Comparison of ENCODE assay signal across 17 cellular contexts in the genomic region with DNA sequence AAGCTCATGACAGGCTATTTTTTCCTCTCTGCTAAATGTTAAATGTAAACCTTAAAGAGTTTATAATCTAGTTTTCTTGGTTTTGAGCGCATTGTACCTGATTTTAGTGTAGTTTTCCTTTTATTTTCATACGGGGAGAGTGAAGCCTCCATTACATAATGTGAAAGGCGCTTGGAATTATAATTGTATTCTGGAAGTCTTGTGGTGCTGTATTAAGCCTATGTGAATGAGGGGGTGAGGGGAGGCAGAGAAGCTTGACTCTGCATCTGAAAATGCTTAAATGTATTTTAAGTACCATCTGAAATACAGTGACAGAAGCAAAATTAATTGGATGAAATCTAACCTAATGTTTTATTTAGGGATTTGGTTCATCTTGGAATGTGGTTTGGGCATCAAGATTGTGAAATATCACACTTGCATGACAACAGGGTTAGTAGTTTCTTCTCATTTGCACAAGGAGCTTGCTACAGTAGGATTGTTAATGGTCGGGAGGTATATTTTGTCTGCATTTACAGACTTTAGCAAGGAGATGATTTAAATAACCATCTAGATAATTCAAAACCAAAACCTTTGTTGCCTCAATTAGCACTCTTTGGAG.
"Had no signal": no experiment of that assay in that cellular context is flagged by ENCODE, and none has a peak within 500 bp of the region (broad histone marks: within the 10 kb centered on the region; RNA-seq: fewer than 3 reads in every experiment).

No MANE protein-coding gene starts in this region.

- H3K36me3 Mint-ChIP-seq: activated naive CD4-positive, alpha-beta T cell treated with anti-CD3 and anti-CD28 coated beads, Interleukin-2, amount 50 U/mL, for 24 hours; immature natural killer cell; natural killer cell treated with Interleukin-12 subunit alpha and Interleukin-12 subunit beta and Interleukin-15 and Interleukin-18, amount 100 ng/mL, for 72 hours had no signal

- H3K9me3 ChIP-seq: upper lobe of right lung had no signal

- H3K9me3 Mint-ChIP-seq: activated CD4-positive, alpha-beta T cell treated with anti-CD3 and anti-CD28 coated beads, Interleukin-2, amount 10 ng/mL, durations not matched to agents 7 days and 5 days; activated naive CD4-positive, alpha-beta T cell treated with anti-CD3 and anti-CD28 coated beads, Interleukin-2, amount 50 U/mL, for 24 hours; central memory CD8-positive, alpha-beta T cell; immature natural killer cell; natural killer cell treated with Interleukin-12 subunit alpha and Interleukin-12 subunit beta and Interleukin-15 and Interleukin-18, amount 100 ng/mL, for 72 hours; stimulated activated naive CD8-positive, alpha-beta T cell treated with anti-CD3 and anti-CD28 coated beads, Interleukin-15, Interleukin-2, amounts not matched to agents 100 ng/mL and 50 ng/mL, for 24 hours; T-helper 1 cell treated with Interleukin-12 subunit alpha and Interleukin-12 subunit beta and Interleukin-4 antibody, amounts not matched to agents 30 μg/mL and 1 μg/mL, for 36 hours had no signal

- ATAC-seq: left cardiac atrium; natural killer cell treated with Interleukin-12 subunit alpha and Interleukin-12 subunit beta and Interleukin-15 and Interleukin-18, amount 100 ng/mL, for 72 hours; upper lobe of right lung had no signal

- H3K27me3 Mint-ChIP-seq: brain; central memory CD8-positive, alpha-beta T cell; stimulated activated naive CD8-positive, alpha-beta T cell treated with anti-CD3 and anti-CD28 coated beads, Interleukin-15, Interleukin-2, amounts not matched to agents 100 ng/mL and 50 ng/mL, for 24 hours had no signal

- H3K4me1 ChIP-seq: upper lobe of right lung had no signal

- H3K27ac ChIP-seq: epithelial cell of prostate, upper lobe of right lung had no signal

- H3K4me1 Mint-ChIP-seq: central memory CD8-positive, alpha-beta T cell; immature natural killer cell had no signal

- H3K4me3 Mint-ChIP-seq: activated CD4-positive, alpha-beta T cell treated with anti-CD3 and anti-CD28 coated beads, Interleukin-2, amount 10 ng/mL, durations not matched to agents 7 days and 5 days; activated naive CD4-positive, alpha-beta T cell treated with anti-CD3 and anti-CD28 coated beads, Interleukin-2, amount 50 U/mL, for 24 hours; brain; central memory CD8-positive, alpha-beta T cell; immature natural killer cell; natural killer cell treated with Interleukin-12 subunit alpha and Interleukin-12 subunit beta and Interleukin-15 and Interleukin-18, amount 100 ng/mL, for 72 hours; stimulated activated naive CD8-positive, alpha-beta T cell treated with anti-CD3 and anti-CD28 coated beads, Interleukin-15, Interleukin-2, amounts not matched to agents 100 ng/mL and 50 ng/mL, for 24 hours; T-helper 1 cell treated with Interleukin-12 subunit alpha and Interleukin-12 subunit beta and Interleukin-4 antibody, amounts not matched to agents 30 μg/mL and 1 μg/mL, for 36 hours had no signal

- DNase-seq: activated CD4-positive, alpha-beta T cell treated with anti-CD3 and anti-CD28 coated beads, Interleukin-2, amount 10 ng/mL, durations not matched to agents 7 days and 5 days; activated CD4-positive, CD25-positive, alpha-beta regulatory T cell; amygdala; cortex of kidney; effector CD8-positive, alpha-beta T cell; hypothalamus; immature natural killer cell; left cardiac atrium; stimulated activated CD4-positive, alpha-beta T cell treated with anti-CD3 and anti-CD28 coated beads, Interleukin-4, amount 100 ng/mL, for 24 hours; upper lobe of right lung had no signal

- H3K36me3 ChIP-seq: upper lobe of right lung had no signal

- H3K27ac Mint-ChIP-seq: activated CD4-positive, alpha-beta T cell treated with anti-CD3 and anti-CD28 coated beads, Interleukin-2, amount 10 ng/mL, durations not matched to agents 7 days and 5 days; activated naive CD4-positive, alpha-beta T cell treated with anti-CD3 and anti-CD28 coated beads, Interleukin-2, amount 50 U/mL, for 24 hours; brain; immature natural killer cell; natural killer cell treated with Interleukin-12 subunit alpha and Interleukin-12 subunit beta and Interleukin-15 and Interleukin-18, amount 100 ng/mL, for 72 hours; stimulated activated naive CD8-positive, alpha-beta T cell treated with anti-CD3 and anti-CD28 coated beads, Interleukin-15, Interleukin-2, amounts not matched to agents 100 ng/mL and 50 ng/mL, for 24 hours; T-helper 1 cell treated with Interleukin-12 subunit alpha and Interleukin-12 subunit beta and Interleukin-4 antibody, amounts not matched to agents 30 μg/mL and 1 μg/mL, for 36 hours had no signal

- H3K4me3 ChIP-seq: upper lobe of right lung had no signal

- H3K27me3 ChIP-seq: upper lobe of right lung had no signal
